In genomic region chr7:19404912-19405329, GRCh38 we compare ENCODE assay signal across 9 cellular contexts.
DNase-seq lines count a peak whose midpoint lies in the region; ATAC-seq, FAIRE-seq and TF ChIP-seq lines count a peak whose summit lies in the region.
"Had no signal": no experiment of that assay in that cellular context is flagged by ENCODE, and none has a peak within 500 bp of the region (broad histone marks: within the 10 kb centered on the region; RNA-seq: fewer than 3 reads in every experiment).

No MANE protein-coding gene starts in this region.

- DNase-seq in GM23338 (ENCODE audit: low spot score) (peak; percentile 51), OCI-M1 (lab: John Stamatoyannopoulos, UW) (peak; percentile 80), endothelial cell of umbilical vein (ENCODE audit: low read depth, low spot score) (peak; percentile 68), omental fat pad (ENCODE audit: low spot score) (no peak), MM.1S (no peak), NCI-H187 (lab: John Stamatoyannopoulos, UW) (no peak), GM12891 (ENCODE audit: insufficient read length, low spot score) (no peak)
- DNase-seq in activated CD4-positive, alpha-beta T cell treated with anti-CD3 and anti-CD28 coated beads for 4 hours, result no peak
- DNase-seq: activated CD4-positive, CD25-positive, alpha-beta regulatory T cell treated with anti-CD3 and anti-CD28 coated beads, Interleukin-2, amount 50 U/mL, for 72 hours had no signal

- peaks cover 18% of the 10 kb centered on the region for H3K4me1 Mint-ChIP-seq in GM23338

- H3K27me3 ChIP-seq in GM23338 (ENCODE audit: insufficient read depth) (no peaks in the 10 kb centered on the region), endothelial cell of umbilical vein (ENCODE audit: control insufficient read depth in 2 of 2, insufficient read depth in 2 of 2, low read length in 2 of 2) (no peaks in the 10 kb centered on the region), MM.1S (replicated peaks; ENCODE audit: insufficient read depth, low read length) (no peaks in the 10 kb centered on the region)

- TF ChIP-seq POLR2A in endothelial cell of umbilical vein (IDR thresholded peaks at IDR 0.05; ENCODE audit: low read depth, low read length) (no peak), GM12891 (IDR thresholded peaks at IDR 0.05; ENCODE audit: low read depth, low read length) (no peak)

- ATAC-seq in GM23338 (peak; percentile 73), omental fat pad (ENCODE audit: low FRiP score) (peak; percentile 90)

- TF ChIP-seq CTCF in GM23338 (conservative IDR thresholded peaks at IDR 0.05; ENCODE audit: low read depth in 2 of 2) (no peak), endothelial cell of umbilical vein (IDR thresholded peaks at IDR 0.05; ENCODE audit: extremely low read depth in 1 of 2, insufficient read depth in 1 of 2, low read depth in 1 of 2, low read length in 2 of 2) (no peak), omental fat pad (IDR thresholded peaks at IDR 0.05) (no peak), MM.1S (IDR thresholded peaks at IDR 0.05; ENCODE audit: low read length) (no peak)

- no peak overlapping the region for H3K4me3 Mint-ChIP-seq in GM23338

- CTCF ChIA-PET in endothelial cell of umbilical vein (lab: Charles Lee), result no interaction called here

- H3K4me1 ChIP-seq in GM23338 (ENCODE audit: insufficient read depth) (peaks cover 19% of the 10 kb centered on the region), endothelial cell of umbilical vein (ENCODE audit: control insufficient read depth, extremely low read depth, insufficient read depth, low read length) (peaks cover 3% of the 10 kb centered on the region), MM.1S (ENCODE audit: low read length) (no peaks in the 10 kb centered on the region)

- no peak overlapping the region for H3K9ac ChIP-seq in endothelial cell of umbilical vein (replicated peaks; ENCODE audit: extremely low read depth, insufficient read depth, low read length)
- H3K9ac ChIP-seq in MM.1S (ENCODE audit: low read length), result no peak overlapping the region

- intact Hi-C loops in endothelial cell of umbilical vein (cut with micrococcal nuclease), result no loop called here

- no peaks in the 10 kb centered on the region for H4K20me1 ChIP-seq in GM23338 (replicated peaks; ENCODE audit: insufficient read depth)
- H4K20me1 ChIP-seq in endothelial cell of umbilical vein (replicated peaks; ENCODE audit: control insufficient read depth, extremely low read depth, insufficient read depth, low read length), result no peaks in the 10 kb centered on the region
- H4K20me1 ChIP-seq in MM.1S (ENCODE audit: insufficient read depth, low read length), result no peaks in the 10 kb centered on the region

- H3K9me2 ChIP-seq in GM23338 (ENCODE audit: insufficient read depth) (no peaks in the 10 kb centered on the region), MM.1S (replicated peaks; ENCODE audit: insufficient read depth, low read length) (no peaks in the 10 kb centered on the region)

- FAIRE-seq in endothelial cell of umbilical vein (lab: Jason Lieb, UNC), result peak; percentile 96
- no peak for FAIRE-seq in GM12891 (lab: Jason Lieb, UNC)

- peaks cover 2% of the 10 kb centered on the region for H3K9me1 ChIP-seq in endothelial cell of umbilical vein (replicated peaks; ENCODE audit: control insufficient read depth, extremely low read depth, insufficient read depth, low read length)

- POLR2A ChIA-PET in endothelial cell of umbilical vein (lab: Charles Lee), result no interaction called here

- H3K79me2 ChIP-seq in GM23338 (replicated peaks; ENCODE audit: insufficient read depth) (no peaks in the 10 kb centered on the region), endothelial cell of umbilical vein (ENCODE audit: control insufficient read depth, insufficient read depth, low read length) (no peaks in the 10 kb centered on the region), MM.1S (ENCODE audit: low read length) (no peaks in the 10 kb centered on the region)

- H3K27ac Mint-ChIP-seq in GM23338, result peak overlapping the region; percentile 90

- no TSS peak for BruUV-seq in endothelial cell of umbilical vein (replicated peaks; lab: Mats Ljungman, UMichigan)

- H3K36me3 ChIP-seq in GM23338 (ENCODE audit: insufficient read depth) (no peaks in the 10 kb centered on the region), endothelial cell of umbilical vein (ENCODE audit: control insufficient read depth in 2 of 2, extremely low read depth in 1 of 2, insufficient read depth in 2 of 2, low read length in 2 of 2) (no peaks in the 10 kb centered on the region), MM.1S (replicated peaks; ENCODE audit: insufficient read depth, low read length) (no peaks in the 10 kb centered on the region)

- no peaks in the 10 kb centered on the region for H3K9me3 Mint-ChIP-seq in GM23338

- H3K27ac ChIP-seq in GM23338 (ENCODE audit: low read depth) (peak overlapping the region; percentile 34; the same call in 1 of the 2 replicates), endothelial cell of umbilical vein (ENCODE audit: insufficient read depth, low read depth, low read length) (no peak overlapping the region), MM.1S (ENCODE audit: low read length) (no peak overlapping the region)

- no peak overlapping the region for H3K4me3 ChIP-seq in GM23338
- no peak overlapping the region for H3K4me3 ChIP-seq in endothelial cell of umbilical vein (replicated peaks in 1 of 3; ENCODE audit: insufficient read depth in 1 of 3, low read depth in 1 of 3, low read length in 3 of 3)
- H3K4me3 ChIP-seq in MM.1S (ENCODE audit: low read length), result no peak overlapping the region

- H3K4me2 ChIP-seq in GM23338 (no peak overlapping the region), endothelial cell of umbilical vein (ENCODE audit: insufficient read depth, low read length) (peak overlapping the region; percentile 3), MM.1S (ENCODE audit: low read depth, low read length) (no peak overlapping the region)

- H3F3A ChIP-seq in GM23338 (replicated peaks; ENCODE audit: low read depth) (no peaks in the 10 kb centered on the region), MM.1S (ENCODE audit: insufficient read depth, low read length) (no peaks in the 10 kb centered on the region)

- 0 out of 2 replicates have a peak overlapping the region, but pooled peaks have one; percentile 6 for H2AFZ ChIP-seq in GM23338
- peak overlapping the region; percentile 63 for H2AFZ ChIP-seq in endothelial cell of umbilical vein (ENCODE audit: low read depth, low read length)
- H2AFZ ChIP-seq in MM.1S (ENCODE audit: low read length), result no peak overlapping the region

- no peaks in the 10 kb centered on the region for H3K36me3 Mint-ChIP-seq in GM23338 (ENCODE audit: low read depth)

- H3K9me3 ChIP-seq in endothelial cell of umbilical vein (replicated peaks; ENCODE audit: control insufficient read depth, insufficient read depth, low read length) (no peaks in the 10 kb centered on the region), MM.1S (replicated peaks; ENCODE audit: insufficient read depth, low read length) (no peaks in the 10 kb centered on the region)

- dilution Hi-C loops in endothelial cell of umbilical vein (cut with MboI; ENCODE audit: extremely low pct_ligation_motif_present, low sequenced_read_pairs), result no loop called here

- no peaks in the 10 kb centered on the region for H3K27me3 Mint-ChIP-seq in GM23338 (ENCODE audit: insufficient read depth, low read depth, poor library complexity)

TF ChIP-seq in GM23338, 12 proteins besides CTCF, POLR2A, EP300 and RAD21 (continues in another document):
- no peak for TF ChIP-seq EZH2 (IDR thresholded peaks at IDR 0.05; ENCODE audit: low read depth, unreplicated experiment)

TF ChIP-seq in endothelial cell of umbilical vein, 7 proteins besides CTCF, POLR2A, EP300 and RAD21:
- TF ChIP-seq MYC (IDR thresholded peaks at IDR 0.05; ENCODE audit: low read depth, low read length), result no peak
- no peak for TF ChIP-seq EZH2 (IDR thresholded peaks at IDR 0.05; ENCODE audit: borderline replicate concordance, low read depth, low read length, severe bottlenecking)
- peak; percentile 30 for TF ChIP-seq JUN (IDR thresholded peaks at IDR 0.05; ENCODE audit: borderline replicate concordance, insufficient read depth, insufficient read length, low read depth)
- no peak for TF ChIP-seq POLR2AphosphoS5 (IDR thresholded peaks at IDR 0.05; ENCODE audit: insufficient read depth, low read depth, low read length)
- TF ChIP-seq GATA2 (IDR thresholded peaks at IDR 0.05; ENCODE audit: insufficient read depth, insufficient read length, low read depth, low read length), result no peak
- TF ChIP-seq FOS (IDR thresholded peaks at IDR 0.05; ENCODE audit: borderline replicate concordance, insufficient read depth, low read length), result peak; percentile 82
- TF ChIP-seq MAX (IDR thresholded peaks at IDR 0.05; ENCODE audit: insufficient read depth, insufficient read length), result no peak
TF ChIP-seq in endothelial cell of umbilical vein: peak in this region for 2.

TF ChIP-seq in GM12891, 5 proteins besides CTCF, POLR2A, EP300 and RAD21:
- no peak for TF ChIP-seq SPI1 (IDR thresholded peaks at IDR 0.05; ENCODE audit: low read depth, low read length)
- TF ChIP-seq PAX5 (IDR thresholded peaks at IDR 0.05; ENCODE audit: insufficient read depth, low read length, severe bottlenecking), result no peak
- no peak for TF ChIP-seq POU2F2 (IDR thresholded peaks at IDR 0.05; ENCODE audit: low read depth, low read length)

Comparison
In these comparisons a context has a peak if more than half of its experiments do, and no peak if none do; other contexts are left out.
1. DNase-seq: peak in GM23338 (single experiment), OCI-M1 (single experiment) and endothelial cell of umbilical vein (single experiment); none in omental fat pad (single experiment), MM.1S (single experiment), NCI-H187 (0 of 2), activated CD4-positive, alpha-beta T cell treated with anti-CD3 and anti-CD28 coated beads for 4 hours (0 of 2) and GM12891 (single experiment).